ENCODE assay signal across 1 cellular context in genomic region chr6:108361312-108361932, GRCh38.
TF ChIP-seq lines count a peak whose summit lies in the region.

No MANE protein-coding gene starts in this region.

TF ChIP-seq in K562, 482 proteins besides CTCF, POLR2A, EP300 and RAD21 (continued from another document and continues in another):
- no peak for TF ChIP-seq RNF219 (CRISPR knock-in tag; IDR thresholded peaks at IDR 0.05)
- TF ChIP-seq KLF6 (CRISPR knock-in tag; IDR thresholded peaks at IDR 0.05; ENCODE audit: borderline replicate concordance): 0 out of 2 replicates have a peak, but pooled peaks have one; percentile 59
- TF ChIP-seq YY1 (IDR thresholded peaks at IDR 0.05; ENCODE audit: borderline replicate concordance in 1 of 3, control insufficient read depth in 1 of 3, extremely low read depth in 1 of 3, insufficient read depth in 3 of 3, insufficient read length in 1 of 3, insufficient replicate concordance in 2 of 3, low read depth in 1 of 3, low read length in 2 of 3): peak in 1 of 3 experiments; percentile 64
- peak in 1 of 2 experiments; percentile 73; a peak in 2 of 4 replicates for TF ChIP-seq ZNF639 (CRISPR knock-in tag; conservative IDR thresholded peaks at IDR 0.05 in 1 of 2, IDR thresholded peaks at IDR 0.05 in 1 of 2)
- peak; percentile 82; the same call in 1 of the 2 replicates for TF ChIP-seq ZNF644 (tag; IDR thresholded peaks at IDR 0.05; ENCODE audit: low read depth)
- TF ChIP-seq E2F6 (IDR thresholded peaks at IDR 0.05; ENCODE audit: borderline replicate concordance in 1 of 2, extremely low read depth in 1 of 2, insufficient read depth in 1 of 2, insufficient read length in 1 of 2, low read depth in 1 of 2, low read length in 1 of 2, poor library complexity in 1 of 2, severe bottlenecking in 1 of 2): peak in 1 of 2 experiments; percentile 23
- TF ChIP-seq ZNF143 (CRISPR knock-in tag; IDR thresholded peaks at IDR 0.05): no peak
- TF ChIP-seq TCF3 (CRISPR knock-in tag; IDR thresholded peaks at IDR 0.05): peak; percentile 93
- peak; percentile 63; the same call in 1 of the 2 replicates for TF ChIP-seq OTX1 (CRISPR knock-in tag; IDR thresholded peaks at IDR 0.05)
- peak in 1 of 2 experiments; percentile 37; a peak in 2 of 4 replicates for TF ChIP-seq FOXA3 (CRISPR knock-in tag; conservative IDR thresholded peaks at IDR 0.05 in 1 of 2, IDR thresholded peaks at IDR 0.05 in 1 of 2)
- TF ChIP-seq FOXK1 (CRISPR knock-in tag; IDR thresholded peaks at IDR 0.05; ENCODE audit: borderline replicate concordance): no peak
- TF ChIP-seq CUX1 (CRISPR knock-in tag; IDR thresholded peaks at IDR 0.05): peak; percentile 90
- TF ChIP-seq U2AF2 (optimal IDR thresholded peaks at IDR 0.05; ENCODE audit: low read depth, low read length): no peak
- TF ChIP-seq ZNF592 (IDR thresholded peaks at IDR 0.05): peak; percentile 90
- TF ChIP-seq SMARCB1 (IDR thresholded peaks at IDR 0.05; ENCODE audit: insufficient read length, low read depth): peak; percentile 91
- TF ChIP-seq USF2 (CRISPR knock-in tag; IDR thresholded peaks at IDR 0.05): no peak
- TF ChIP-seq MIER1 (IDR thresholded peaks at IDR 0.05; ENCODE audit: low read depth): no peak
- no peak for TF ChIP-seq ZBTB12 (CRISPR knock-in tag; IDR thresholded peaks at IDR 0.05)
- TF ChIP-seq ZNF695 (CRISPR knock-in tag; IDR thresholded peaks at IDR 0.05): no peak
- no peak for TF ChIP-seq TCF15 (CRISPR knock-in tag; IDR thresholded peaks at IDR 0.05)
- peak; percentile 49; the same call in 1 of the 2 replicates for TF ChIP-seq EP400 (IDR thresholded peaks at IDR 0.05)
- no peak for TF ChIP-seq TFE3 (CRISPR knock-in tag; IDR thresholded peaks at IDR 0.05)
- peak; percentile 71 for TF ChIP-seq MTA2 (IDR thresholded peaks at IDR 0.05; ENCODE audit: low read depth)
- peak; percentile 82 for TF ChIP-seq ATF3 (IDR thresholded peaks at IDR 0.05)
- TF ChIP-seq ATF3 (CRISPR knock-in tag; conservative IDR thresholded peaks at IDR 0.05): no peak; the same call in 1 of the 2 replicates
- no peak for TF ChIP-seq COPS2 (conservative IDR thresholded peaks at IDR 0.05)
- TF ChIP-seq TBL1XR1 (IDR thresholded peaks at IDR 0.05; ENCODE audit: low read length in 2 of 2): no peak
- 0 out of 2 replicates have a peak, but pooled peaks have one; percentile 40 for TF ChIP-seq MEF2D (tag; conservative IDR thresholded peaks at IDR 0.05; ENCODE audit: low read depth)
- TF ChIP-seq GABPB1 (CRISPR knock-in tag; IDR thresholded peaks at IDR 0.05): peak; percentile 34; the same call in 1 of the 2 replicates
- TF ChIP-seq NCOA1 (IDR thresholded peaks at IDR 0.05; ENCODE audit: low read depth): no peak; the same call in none of the 2 replicates
- TF ChIP-seq TEAD4 (IDR thresholded peaks at IDR 0.05; ENCODE audit: low read length): peak; percentile 89
- no peak for TF ChIP-seq TEAD4 (CRISPR knock-in tag; IDR thresholded peaks at IDR 0.05; ENCODE audit: borderline replicate concordance)
- TF ChIP-seq MYBL2 (IDR thresholded peaks at IDR 0.05; ENCODE audit: low read depth): peak; percentile 75
- no peak for TF ChIP-seq MYBL2 (CRISPR knock-in tag; IDR thresholded peaks at IDR 0.05; ENCODE audit: borderline replicate concordance)
- no peak for TF ChIP-seq RBM34 (IDR thresholded peaks at IDR 0.05; ENCODE audit: borderline replicate concordance, insufficient read depth, low read length)
- TF ChIP-seq LARP7 (IDR thresholded peaks at IDR 0.05): no peak
- TF ChIP-seq ZKSCAN1 (IDR thresholded peaks at IDR 0.05; ENCODE audit: low read depth, low read length): no peak
- TF ChIP-seq MAZ (CRISPR knock-in tag; conservative IDR thresholded peaks at IDR 0.05 in 1 of 2, IDR thresholded peaks at IDR 0.05 in 1 of 2): peak; percentile 59 to 63; a peak in 2 of 4 replicates
